ENCODE assay signal across 18 cellular contexts in genomic region chr19:18669524-18669817, GRCh38. TPM values are rescaled to one million over a fixed set of nuclear protein-coding genes. Genes with fewer than 3 reads are reported as not detected.
DNase-seq lines count a peak whose midpoint lies in the region; ATAC-seq and TF ChIP-seq lines count a peak whose summit lies in the region.
"Had no signal": no experiment of that assay in that cellular context is flagged by ENCODE, and none has a peak within 500 bp of the region (broad histone marks: within the 10 kb centered on the region; RNA-seq: fewer than 3 reads in every experiment).

No MANE protein-coding gene starts in this region.

- TF ChIP-seq CTCF in BE2C (IDR thresholded peaks at IDR 0.05; ENCODE audit: low read depth, low read length): no peak

- no peak overlapping the region for H3K27ac Mint-ChIP-seq in activated CD4-positive, alpha-beta memory T cell treated with anti-CD3 and anti-CD28 coated beads, Interleukin-2, amount 10 ng/mL, durations not matched to agents 7 days and 5 days
- H3K27ac Mint-ChIP-seq: CD4-positive, CD25-positive, alpha-beta regulatory T cell; HFFc6 had no signal

- H3K27me3 Mint-ChIP-seq in activated CD4-positive, alpha-beta memory T cell treated with anti-CD3 and anti-CD28 coated beads, Interleukin-2, amount 10 ng/mL, durations not matched to agents 7 days and 5 days: no peaks in the 10 kb centered on the region
- H3K27me3 Mint-ChIP-seq: CD4-positive, CD25-positive, alpha-beta regulatory T cell had no signal

- peaks cover 18% of the 10 kb centered on the region for H3K36me3 ChIP-seq in BE2C

- no peaks in the 10 kb centered on the region for H3K9me3 Mint-ChIP-seq in activated CD4-positive, alpha-beta memory T cell treated with anti-CD3 and anti-CD28 coated beads, Interleukin-2, amount 10 ng/mL, durations not matched to agents 7 days and 5 days
- H3K9me3 Mint-ChIP-seq: CD4-positive, CD25-positive, alpha-beta regulatory T cell; HFFc6 had no signal

- DNase-seq in ELR (ENCODE audit: low read depth) (peak; percentile 54), astrocyte of the hippocampus (ENCODE audit: low read depth, low spot score) (peak; percentile 71), fibroblast of peridontal ligament (ENCODE audit: extremely low read depth) (peak; percentile 19), BE2C (no peak)
- no peak for DNase-seq in activated naive CD4-positive, alpha-beta T cell treated with Interleukin-2 at 50 U/mL for 16 hours
- no peak for DNase-seq in activated CD4-positive, alpha-beta memory T cell treated with anti-CD3 and anti-CD28 coated beads, Interleukin-2, amount 10 ng/mL, durations not matched to agents 7 days and 5 days
- DNase-seq: Calu3; CD4-positive, CD25-positive, alpha-beta regulatory T cell; HFFc6; KG1; NCI-H1436; NCI-H2029; NCI-H2171 treated with DMSO at 0.1 percent for 48 hours; NCI-H446 treated with DMSO at 0.1 percent for 48 hours; NCI-H774; PC-3 had no signal

- no peaks in the 10 kb centered on the region for H3K4me1 Mint-ChIP-seq in activated CD4-positive, alpha-beta memory T cell treated with anti-CD3 and anti-CD28 coated beads, Interleukin-2, amount 10 ng/mL, durations not matched to agents 7 days and 5 days

- H3K4me1 ChIP-seq in BE2C: peaks cover 26% of the 10 kb centered on the region

- CTCF ChIA-PET in activated CD4-positive, alpha-beta memory T cell treated with anti-CD3 and anti-CD28 coated beads, Interleukin-2, amount 10 ng/mL, durations not matched to agents 7 days and 5 days (lab: Charles Lee): no interaction called here

- POLR2A ChIA-PET in activated CD4-positive, alpha-beta memory T cell treated with anti-CD3 and anti-CD28 coated beads, Interleukin-2, amount 10 ng/mL, durations not matched to agents 7 days and 5 days (lab: Charles Lee): no interaction called here

- peak overlapping the region; percentile 4 for H3K27ac ChIP-seq in temporal lobe (ENCODE audit: low read depth, low read length)

- H3K27me3 ChIP-seq in BE2C: no peaks in the 10 kb centered on the region

- H3K4me3 ChIP-seq in BE2C (ENCODE audit: low read depth, low read length): no peak overlapping the region

- ATAC-seq in GM21528 (IDR thresholded peaks at IDR 0.05; ENCODE audit: low FRiP score, unreplicated experiment): no peak
- ATAC-seq: PC-3 had no signal

- H3K4me3 Mint-ChIP-seq in activated CD4-positive, alpha-beta memory T cell treated with anti-CD3 and anti-CD28 coated beads, Interleukin-2, amount 10 ng/mL, durations not matched to agents 7 days and 5 days: no peak overlapping the region
- H3K4me3 Mint-ChIP-seq: CD4-positive, CD25-positive, alpha-beta regulatory T cell; HFFc6 had no signal

- peaks cover 10% of the 10 kb centered on the region for H3K36me3 Mint-ChIP-seq in activated CD4-positive, alpha-beta memory T cell treated with anti-CD3 and anti-CD28 coated beads, Interleukin-2, amount 10 ng/mL, durations not matched to agents 7 days and 5 days (ENCODE audit: low read depth)

- H3K9me3 ChIP-seq in BE2C: no peaks in the 10 kb centered on the region

RNA-seq across cellular contexts. Expression of gene CRTC1, which starts 14.0 kb away (rescaled TPM):
- 13.3 TPM for total RNA-seq in temporal lobe
- polyA plus RNA-seq in BE2C (2012; ENCODE audit: insufficient read depth, insufficient read length, low read depth): 23.7 TPM
- 1 to 10 TPM; 5.3 TPM for total RNA-seq in activated CD4-positive, alpha-beta memory T cell treated with anti-CD3 and anti-CD28 coated beads, Interleukin-2, amount 10 ng/mL, durations not matched to agents 7 days and 5 days

RNA-seq across cellular contexts. Expression of gene KLHL26, which starts 32.6 kb away (rescaled TPM):
- total RNA-seq in temporal lobe: 8.6 TPM
- polyA plus RNA-seq in BE2C (2012; ENCODE audit: insufficient read depth, insufficient read length, low read depth): 28.3 TPM
- total RNA-seq in activated CD4-positive, alpha-beta memory T cell treated with anti-CD3 and anti-CD28 coated beads, Interleukin-2, amount 10 ng/mL, durations not matched to agents 7 days and 5 days: 10 to 100 TPM; 10.8 to 11.0 TPM

RNA-seq across cellular contexts. Expression of gene TMEM59L, which starts 56.8 kb away (rescaled TPM):
- total RNA-seq in temporal lobe: 42.0 TPM
- polyA plus RNA-seq in BE2C (2012; ENCODE audit: insufficient read depth, insufficient read length, low read depth): 69.1 TPM
- under 1 TPM in 1 of 2 experiments, not detected in 1; 0.13 TPM for total RNA-seq in activated CD4-positive, alpha-beta memory T cell treated with anti-CD3 and anti-CD28 coated beads, Interleukin-2, amount 10 ng/mL, durations not matched to agents 7 days and 5 days
- total RNA-seq: CD4-positive, CD25-positive, alpha-beta regulatory T cell had no signal
- polyA plus RNA-seq: CD4-positive, CD25-positive, alpha-beta regulatory T cell had no signal

Comparison
In these comparisons a context has a peak if more than half of its experiments do, and no peak if none do; other contexts are left out.
1. DNase-seq: peak in ELR (single experiment), astrocyte of the hippocampus (single experiment) and fibroblast of peridontal ligament (single experiment); none in activated naive CD4-positive, alpha-beta T cell treated with Interleukin-2 at 50 U/mL for 16 hours (single experiment), BE2C (single experiment) and activated CD4-positive, alpha-beta memory T cell treated with anti-CD3 and anti-CD28 coated beads, Interleukin-2, amount 10 ng/mL, durations not matched to agents 7 days and 5 days (single experiment).
2. RNA of gene TMEM59L, which starts 56.8 kb away (total RNA-seq): 42.0 TPM in temporal lobe (single experiment); 0.13 TPM in activated CD4-positive, alpha-beta memory T cell treated with anti-CD3 and anti-CD28 coated beads, Interleukin-2, amount 10 ng/mL, durations not matched to agents 7 days and 5 days; every median in the first group is over 10 times any median in the second.